Comparison of ENCODE assay signal across 10 cellular contexts in genomic region chr6:112027942-112028674, GRCh38.
DNase-seq lines count a peak whose midpoint lies in the region; ATAC-seq lines count a peak whose summit lies in the region.
"Had no signal": no experiment of that assay in that cellular context is flagged by ENCODE, and none has a peak within 500 bp of the region (broad histone marks: within the 10 kb centered on the region; RNA-seq: fewer than 3 reads in every experiment).

No MANE protein-coding gene starts in this region.

- peak; percentile 86 for ATAC-seq in HG03378 (IDR thresholded peaks at IDR 0.05; ENCODE audit: unreplicated experiment)

- DNase-seq in NK-92 treated with Interleukin-12 subunit alpha and Interleukin-12 subunit beta, amount 100 ng/mL, for 24 hours (lab: John Stamatoyannopoulos, UW), result peak; percentile 28
- DNase-seq in NK-92 (lab: John Stamatoyannopoulos, UW; ENCODE audit: unreplicated experiment) (no peak), NCI-H1105 (lab: John Stamatoyannopoulos, UW) (no peak), NCI-H774 (lab: John Stamatoyannopoulos, UW) (no peak), COLO829 (ENCODE audit: low spot score) (no peak)
- DNase-seq in activated gamma-delta T cell treated with anti-CD3 and anti-CD28 coated beads, Interleukin-2, amount 50 U/mL, for 16 hours (ENCODE audit: low read depth), result peak; percentile 18
- peak in 2 of 3 donors; percentile 21 to 22 for DNase-seq in stimulated activated CD4-positive, alpha-beta T cell treated with anti-CD3 and anti-CD28 coated beads, TNF-alpha, amount 100 ng/mL, for 1 hour (ENCODE audit: low read depth in 3 of 3, low spot score in 1 of 3)
- DNase-seq: NCI-H146, right lobe of liver had no signal

Comparison
In these comparisons a context has a peak if more than half of its experiments do, and no peak if none do; other contexts are left out.
1. DNase-seq: peak in NK-92 treated with Interleukin-12 subunit alpha and Interleukin-12 subunit beta, amount 100 ng/mL, for 24 hours (single experiment), activated gamma-delta T cell treated with anti-CD3 and anti-CD28 coated beads, Interleukin-2, amount 50 U/mL, for 16 hours (single experiment) and stimulated activated CD4-positive, alpha-beta T cell treated with anti-CD3 and anti-CD28 coated beads, TNF-alpha, amount 100 ng/mL, for 1 hour (2 of 3); none in NK-92 (single experiment), NCI-H1105 (single experiment), NCI-H774 (single experiment) and COLO829 (single experiment).